ENCODE assay signal across 29 cellular contexts in the genomic region with DNA sequence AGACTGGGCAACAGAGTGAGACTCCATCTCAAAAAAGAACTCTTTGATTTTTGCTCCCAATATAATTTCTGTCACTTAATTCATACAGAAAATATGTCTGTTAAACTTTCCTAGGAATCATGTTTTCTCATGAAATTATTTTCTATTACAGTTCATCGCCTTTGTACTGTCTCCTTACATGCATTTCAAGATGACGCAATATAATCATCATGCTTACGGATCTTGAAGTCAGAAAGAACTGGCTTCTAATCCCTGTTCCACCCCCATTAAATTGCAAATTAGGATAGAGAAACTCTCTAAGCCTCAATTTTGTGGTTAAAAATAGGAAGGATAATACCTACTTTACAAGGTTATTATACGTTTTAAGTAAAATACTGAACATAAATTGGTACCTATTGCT.
"Had no signal": no experiment of that assay in that cellular context is flagged by ENCODE, and none has a peak within 500 bp of the region (broad histone marks: within the 10 kb centered on the region; RNA-seq: fewer than 3 reads in every experiment).

No MANE protein-coding gene starts in this region.

- H3K9me3 ChIP-seq: ascending aorta, breast epithelium had no signal

- H3K27ac ChIP-seq: ascending aorta, breast epithelium, VCaP had no signal

- FAIRE-seq: TTC549 had no signal

- H3K4me3 ChIP-seq: ascending aorta, breast epithelium had no signal

- H3K36me3 ChIP-seq: ascending aorta, breast epithelium had no signal

- DNase-seq: activated B cell treated with CpG ODN at 0.5 μM for 24 hours; activated CD4-positive, alpha-beta memory T cell treated with anti-CD3 and anti-CD28 coated beads for 36 hours; activated CD4-positive, alpha-beta T cell treated with anti-CD3 and anti-CD28 coated beads for 4 hours; activated CD4-positive, alpha-beta T cell treated with anti-CD3 and anti-CD28 coated beads, Interleukin-2, amount 10 ng/mL, durations not matched to agents 24 days and 14 days; activated CD4-positive, alpha-beta T cell treated with anti-CD3 and anti-CD28 coated beads, Interleukin-2, amount 50 U/mL, for 1 hour; activated CD4-positive, alpha-beta T cell treated with anti-CD3 and anti-CD28 coated beads, Interleukin-2, amount 50 U/mL, for 4 hours; activated CD4-positive, CD25-positive, alpha-beta regulatory T cell treated with anti-CD3 and anti-CD28 coated beads, Interleukin-2, amount 50 U/mL, for 72 hours; activated CD8-positive, alpha-beta memory T cell treated with anti-CD3 and anti-CD28 coated beads, Interleukin-2, amount 50 U/mL, for 4 hours; activated CD8-positive, alpha-beta T cell treated with anti-CD3 and anti-CD28 coated beads for 36 hours; activated effector memory CD4-positive, alpha-beta T cell treated with anti-CD3 and anti-CD28 coated beads, Interleukin-2, amount 50 U/mL, for 16 hours; activated naive CD4-positive, alpha-beta T cell treated with anti-CD3 and anti-CD28 coated beads, Interleukin-2, amount 10 ng/mL, durations not matched to agents 7 days and 5 days; activated naive CD4-positive, alpha-beta T cell treated with Interleukin-2 at 50 U/mL for 16 hours; activated naive CD8-positive, alpha-beta T cell treated with anti-CD3 and anti-CD28 coated beads, Interleukin-2, amount 10 ng/mL, durations not matched to agents 7 days and 5 days; activated naive CD8-positive, alpha-beta T cell treated with anti-CD3 and anti-CD28 coated beads, Interleukin-2, amount 50 U/mL, for 24 hours; activated T-cell treated with anti-CD3 and anti-CD28 coated beads for 4 hours; activated T-cell treated with anti-CD3 and anti-CD28 coated beads, Interleukin-2, amount 50 U/mL, for 1 hour; activated T-cell treated with anti-CD3 and anti-CD28 coated beads, Interleukin-2, amount 50 U/mL, for 4 hours; activated T-cell treated with anti-CD3 and anti-CD28 coated beads, Interleukin-2, amount 50 U/mL, for 72 hours; amygdala; anterior cingulate cortex; central memory CD4-positive, alpha-beta T cell; T-helper 1 cell; T-helper 2 cell; T-helper 9 cell had no signal

- ATAC-seq: activated CD8-positive, alpha-beta T cell treated with anti-CD3 and anti-CD28 coated beads for 36 hours; activated naive CD8-positive, alpha-beta T cell treated with anti-CD3 and anti-CD28 coated beads, Interleukin-2, amount 50 U/mL, for 24 hours; activated T-cell treated with anti-CD3 and anti-CD28 coated beads, Interleukin-2, amount 50 U/mL, for 4 hours; activated T-cell treated with anti-CD3 and anti-CD28 coated beads, Interleukin-2, amount 50 U/mL, for 72 hours; activated T-helper 17 cell treated with anti-CD3 and anti-CD28 coated beads, Interleukin-2, amount 50 U/mL, for 72 hours had no signal

- H3K4me1 ChIP-seq: ascending aorta, breast epithelium had no signal

- H3K27me3 ChIP-seq: ascending aorta, breast epithelium had no signal
